ENCODE assay signal across 14 cellular contexts in the genomic region with DNA sequence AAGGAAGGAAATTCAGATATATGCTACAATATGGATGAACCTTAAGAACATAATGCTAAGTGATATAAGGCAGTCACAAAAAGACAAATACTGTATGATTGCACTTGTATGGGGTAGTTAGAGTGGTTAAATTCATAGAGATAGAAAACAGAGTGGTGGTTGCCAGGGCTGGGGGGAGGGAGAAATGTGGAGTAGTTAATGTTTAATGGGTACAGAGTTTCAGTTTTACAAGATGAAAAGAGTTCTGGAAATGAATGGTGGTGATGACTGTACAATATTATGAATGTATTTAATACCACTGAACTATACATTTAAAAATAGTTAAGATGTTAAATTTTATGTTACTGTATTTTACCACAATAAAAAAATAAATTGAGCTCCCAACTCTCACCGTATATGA.
DNase-seq lines count a peak whose midpoint lies in the region; ATAC-seq and TF ChIP-seq lines count a peak whose summit lies in the region.
"Had no signal": no experiment of that assay in that cellular context is flagged by ENCODE, and none has a peak within 500 bp of the region (broad histone marks: within the 10 kb centered on the region; RNA-seq: fewer than 3 reads in every experiment).

No MANE protein-coding gene starts in this region.

- peak; percentile 57 for ATAC-seq in left colon
- peak; percentile 78 for ATAC-seq in mucosa of descending colon
- no peak for ATAC-seq in lower lobe of right lung
- ATAC-seq in HG02642 (IDR thresholded peaks at IDR 0.05; ENCODE audit: poor library complexity, unreplicated experiment) = no peak
- ATAC-seq in HG03457 (IDR thresholded peaks at IDR 0.05; ENCODE audit: unreplicated experiment) = no peak
- ATAC-seq: HCT116 had no signal

- H3K4me3 ChIP-seq in mucosa of descending colon = no peak overlapping the region
- no peak overlapping the region for H3K4me3 ChIP-seq in lower lobe of right lung
- H3K4me3 ChIP-seq: GM23248 had no signal

- H3K4me1 ChIP-seq in mucosa of descending colon (ENCODE audit: low read depth) (no peaks in the 10 kb centered on the region), lower lobe of right lung (no peaks in the 10 kb centered on the region)

- no peak overlapping the region for H3K27ac ChIP-seq in lower lobe of right lung
- H3K27ac ChIP-seq: GM23248 had no signal

- H3K9me3 ChIP-seq in mucosa of descending colon = no peaks in the 10 kb centered on the region
- H3K9me3 ChIP-seq in lower lobe of right lung = no peaks in the 10 kb centered on the region

- H3K36me3 ChIP-seq in mucosa of descending colon (ENCODE audit: low read depth) (no peaks in the 10 kb centered on the region), lower lobe of right lung (no peaks in the 10 kb centered on the region)

- intact Hi-C loops in left colon (cut with DNase I, micrococcal nuclease) = no loop called here
- intact Hi-C loops in mucosa of descending colon (cut with DNase I, micrococcal nuclease) = no loop called here
- intact Hi-C loops in lower lobe of right lung (cut with DNase I) = no loop called here

- TF ChIP-seq CTCF in mucosa of descending colon (IDR thresholded peaks at IDR 0.05) = no peak
- TF ChIP-seq CTCF in lower lobe of right lung (IDR thresholded peaks at IDR 0.05) = no peak

- H3K27me3 ChIP-seq in lower lobe of right lung (ENCODE audit: low read depth) = no peaks in the 10 kb centered on the region

- DNase-seq in DMS53 (lab: John Stamatoyannopoulos, UW) = peak; percentile 84
- DNase-seq in HT-29 (ENCODE audit: low spot score) = peak; percentile 26
- DNase-seq in left colon = no peak
- DNase-seq in mucosa of descending colon = peak in 1 of 3 donors; percentile 9
- DNase-seq in putamen (ENCODE audit: low spot score) = no peak
- DNase-seq in lower lobe of right lung = no peak
- DNase-seq: C1 segment of cervical spinal cord; CD4-positive, alpha-beta T cell; DMS153; GF-D8; GM23248 had no signal

Comparison
In these comparisons a context has a peak if more than half of its experiments do, and no peak if none do; other contexts are left out.
1. DNase-seq: peak in DMS53 (single experiment) and HT-29 (single experiment); none in left colon (0 of 2), putamen (single experiment) and lower lobe of right lung (single experiment).
2. ATAC-seq: peak in left colon (single experiment) and mucosa of descending colon (single experiment); none in lower lobe of right lung (0 of 2), HG02642 (single experiment) and HG03457 (single experiment).